ENCODE assay signal across 6 cellular contexts in the genomic region with DNA sequence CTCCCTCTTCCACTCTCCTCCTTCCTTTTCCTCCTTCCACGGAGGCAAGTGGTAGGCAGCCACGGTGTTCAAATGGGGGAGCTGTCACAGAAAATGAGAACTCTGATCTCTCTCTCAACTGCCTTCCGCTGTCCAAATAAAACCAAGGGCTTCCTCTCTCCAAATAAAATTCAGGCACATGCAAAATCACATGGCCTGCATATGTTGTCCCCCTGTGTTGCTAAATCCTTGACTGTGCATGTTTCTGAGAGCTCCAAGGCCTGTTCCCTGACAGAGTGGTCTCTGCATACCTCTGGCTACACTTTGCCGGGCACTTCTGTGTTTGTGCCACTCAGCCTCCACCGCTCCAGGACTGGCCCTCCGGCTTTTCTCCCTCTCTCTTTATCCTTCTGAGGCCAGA. TPM values are rescaled to one million over a fixed set of nuclear protein-coding genes. Genes with fewer than 3 reads are reported as not detected.
"Had no signal": no experiment of that assay in that cellular context is flagged by ENCODE, and none has a peak within 500 bp of the region (broad histone marks: within the 10 kb centered on the region; RNA-seq: fewer than 3 reads in every experiment).

No MANE protein-coding gene starts in this region.

RNA-seq across cellular contexts. Expression of a gene that starts 39.0 kb away (rescaled TPM):
- total RNA-seq: GM23248, H1, H4, H7, H9, HFFc6 had no signal
- polyA plus RNA-seq: GM23248, H1 had no signal

RNA-seq across cellular contexts. Expression of a gene that starts 42.4 kb away (rescaled TPM):
- total RNA-seq: GM23248, H1, H4, H7, H9, HFFc6 had no signal
- polyA plus RNA-seq: GM23248, H1 had no signal
